In genomic region chr22:49554296-49554625, GRCh38 we compare ENCODE assay signal across 24 cellular contexts.
"Had no signal": no experiment of that assay in that cellular context is flagged by ENCODE, and none has a peak within 500 bp of the region (broad histone marks: within the 10 kb centered on the region; RNA-seq: fewer than 3 reads in every experiment).

No MANE protein-coding gene starts in this region.

- H3K27ac ChIP-seq: brain microvascular endothelial cell, parathyroid adenoma, right atrium auricular region, spleen, testis, transverse colon, uterus had no signal

- H3K4me1 Mint-ChIP-seq: activated CD4-positive, alpha-beta T cell treated with anti-CD3 and anti-CD28 coated beads for 36 hours; activated CD8-positive, alpha-beta memory T cell treated with anti-CD3 and anti-CD28 coated beads, Interleukin-2, amount 10 ng/mL, durations not matched to agents 7 days and 5 days; endodermal cell had no signal

- H3K36me3 ChIP-seq: brain microvascular endothelial cell, right atrium auricular region, transverse colon, uterus had no signal

- DNase-seq: activated CD4-positive, alpha-beta T cell treated with anti-CD3 and anti-CD28 coated beads for 36 hours; activated CD8-positive, alpha-beta memory T cell treated with anti-CD3 and anti-CD28 coated beads, Interleukin-2, amount 10 ng/mL, durations not matched to agents 7 days and 5 days; activated CD8-positive, alpha-beta T cell treated with anti-CD3 and anti-CD28 coated beads, Interleukin-2, amount 10 ng/mL, durations not matched to agents 7 days and 5 days; activated naive CD4-positive, alpha-beta T cell treated with Interleukin-2 at 50 U/mL for 16 hours; activated T-cell treated with anti-CD3 and anti-CD28 coated beads, Interleukin-2, amount 50 U/mL, for 48 hours; brain microvascular endothelial cell; caudate nucleus; foreskin fibroblast; hippocampal formation; nucleus accumbens; stimulated activated naive CD4-positive, alpha-beta T cell treated with Interleukin-2 at 50 U/mL for 16 hours; T-helper 17 cell; T1000; testis; uterus had no signal

- H3K4me1 ChIP-seq: parathyroid adenoma, right atrium auricular region, testis, transverse colon, uterus had no signal

- H3K27me3 ChIP-seq: brain microvascular endothelial cell, right atrium auricular region, spleen, testis, transverse colon, uterus had no signal

- H3K9ac ChIP-seq: parathyroid adenoma had no signal

- H3K27ac Mint-ChIP-seq: activated CD4-positive, alpha-beta T cell treated with anti-CD3 and anti-CD28 coated beads for 36 hours; activated CD8-positive, alpha-beta memory T cell treated with anti-CD3 and anti-CD28 coated beads, Interleukin-2, amount 10 ng/mL, durations not matched to agents 7 days and 5 days; activated CD8-positive, alpha-beta T cell treated with anti-CD3 and anti-CD28 coated beads, Interleukin-2, amount 10 ng/mL, durations not matched to agents 7 days and 5 days; activated naive CD8-positive, alpha-beta T cell; activated T-helper 2 cell treated with anti-CD3 and anti-CD28 coated beads, Interferon-gamma antibody, Interleukin-2, Interleukin-4, amounts not matched to agents 10 μg/mL and 5 μg/mL and 100 μg/mL, durations not matched to agents 14 hours and 24 hours and 36 hours; dendritic cell treated with granulocyte-macrophage colony-stimulating factor and Interleukin-4, amounts not matched to agents 40 ng/mL and 50 ng/mL, for 4 days; endodermal cell; T-helper 17 cell; WTC11 had no signal

- H3K36me3 Mint-ChIP-seq: activated CD8-positive, alpha-beta memory T cell treated with anti-CD3 and anti-CD28 coated beads, Interleukin-2, amount 10 ng/mL, durations not matched to agents 7 days and 5 days had no signal

- H3K4me3 ChIP-seq: right atrium auricular region, spleen, testis, transverse colon, uterus had no signal

- H3K27me3 Mint-ChIP-seq: activated CD4-positive, alpha-beta T cell treated with anti-CD3 and anti-CD28 coated beads for 36 hours; activated CD8-positive, alpha-beta memory T cell treated with anti-CD3 and anti-CD28 coated beads, Interleukin-2, amount 10 ng/mL, durations not matched to agents 7 days and 5 days; activated naive CD8-positive, alpha-beta T cell; dendritic cell treated with granulocyte-macrophage colony-stimulating factor and Interleukin-4, amounts not matched to agents 40 ng/mL and 50 ng/mL, for 4 days; T-helper 17 cell had no signal

- H3K4me3 Mint-ChIP-seq: activated CD4-positive, alpha-beta T cell treated with anti-CD3 and anti-CD28 coated beads for 36 hours; activated CD8-positive, alpha-beta memory T cell treated with anti-CD3 and anti-CD28 coated beads, Interleukin-2, amount 10 ng/mL, durations not matched to agents 7 days and 5 days; activated CD8-positive, alpha-beta T cell treated with anti-CD3 and anti-CD28 coated beads, Interleukin-2, amount 10 ng/mL, durations not matched to agents 7 days and 5 days; activated naive CD8-positive, alpha-beta T cell; dendritic cell treated with granulocyte-macrophage colony-stimulating factor and Interleukin-4, amounts not matched to agents 40 ng/mL and 50 ng/mL, for 4 days; endodermal cell; T-helper 17 cell; WTC11 had no signal

- H3K79me2 ChIP-seq: parathyroid adenoma had no signal

- H3K9me3 ChIP-seq: testis, transverse colon, uterus had no signal

- H2AFZ ChIP-seq: parathyroid adenoma had no signal
